In genomic region chr4:1563241-1563640, GRCh38 we compare ENCODE assay signal across 5 cellular contexts.
"Had no signal": no experiment of that assay in that cellular context is flagged by ENCODE, and none has a peak within 500 bp of the region (broad histone marks: within the 10 kb centered on the region; RNA-seq: fewer than 3 reads in every experiment).

No MANE protein-coding gene starts in this region.

- H3K9ac ChIP-seq: GM23248 had no signal

- DNase-seq: GM23248, GOT3, H7, IMR-90 had no signal

- H3K27ac ChIP-seq: GM23248 had no signal

- H2AFZ ChIP-seq: GM23248 had no signal

- H3K36me3 ChIP-seq: HAP-1 had no signal

- H3K4me3 ChIP-seq: GM23248, HAP-1 had no signal

- H3K9me3 ChIP-seq: HAP-1 had no signal
